ENCODE assay signal across 16 cellular contexts in the genomic region with DNA sequence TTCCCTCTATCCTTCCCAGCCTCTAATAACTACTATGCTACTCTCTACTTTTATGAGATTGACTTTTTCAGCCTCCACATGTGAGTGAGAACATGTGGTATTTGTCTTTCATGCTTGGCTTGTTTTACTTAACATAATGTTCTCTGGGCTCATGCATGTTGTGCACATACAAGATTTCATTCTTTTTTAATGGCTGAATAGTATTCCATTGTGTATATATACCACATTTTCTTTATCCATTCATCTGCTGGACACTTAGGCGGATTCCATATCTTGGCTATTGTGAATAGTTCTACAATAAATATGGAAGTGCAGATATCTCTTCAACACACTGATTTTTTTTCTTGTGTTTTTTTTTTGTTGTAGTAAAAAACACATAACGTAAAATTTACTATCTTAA. TPM values are rescaled to one million over a fixed set of nuclear protein-coding genes. Genes with fewer than 3 reads are reported as not detected.
A peak's percentile ranks its signal among the peaks of the same experiment; 100 is the strongest.
DNase-seq lines count a peak whose midpoint lies in the region; ATAC-seq and TF ChIP-seq lines count a peak whose summit lies in the region.
"Had no signal": no experiment of that assay in that cellular context is flagged by ENCODE, and none has a peak within 500 bp of the region (broad histone marks: within the 10 kb centered on the region; RNA-seq: fewer than 3 reads in every experiment).

No MANE protein-coding gene starts in this region.

- no peaks in the 10 kb centered on the region for H3K36me3 ChIP-seq in SK-N-SH (replicated peaks in 1 of 2; ENCODE audit: control insufficient read depth in 1 of 2, insufficient read depth in 2 of 2, low read length in 1 of 2)
- no peaks in the 10 kb centered on the region for H3K36me3 ChIP-seq in HEK293 (ENCODE audit: control insufficient read depth in 2 of 2, insufficient read depth in 1 of 2, low read length in 2 of 2)
- H3K36me3 ChIP-seq: BLaER1 treated with 17β-estradiol and CSF1 and Interleukin-3, amounts not matched to agents 10 nM and 100 nM had no signal

- CTCF ChIA-PET in SK-N-SH (lab: Yijun Ruan, JAX) (no interaction called here), HEK293 (lab: Yijun Ruan, JAX) (interaction anchor here (1.0 kb wide), 1 partner anchor 80 kb away, joined by 5 read pairs; no protein-coding TSS in a partner anchor)

- H3K9me3 ChIP-seq in SK-N-SH (no peaks in the 10 kb centered on the region), HEK293 (ENCODE audit: control insufficient read depth, insufficient read depth, low read depth, low read length) (no peaks in the 10 kb centered on the region)
- H3K9me3 ChIP-seq: A549; BLaER1 treated with 17β-estradiol and CSF1 and Interleukin-3, amounts not matched to agents 10 nM and 100 nM; Caco-2 had no signal

- H4K20me1 ChIP-seq in SK-N-SH (ENCODE audit: insufficient read depth): no peaks in the 10 kb centered on the region
- H4K20me1 ChIP-seq: BLaER1 treated with 17β-estradiol and CSF1 and Interleukin-3, amounts not matched to agents 10 nM and 100 nM had no signal

- H3K9me2 ChIP-seq in SK-N-SH: no peaks in the 10 kb centered on the region

- H3F3A ChIP-seq in SK-N-SH (replicated peaks; ENCODE audit: insufficient read depth): peaks cover 16% of the 10 kb centered on the region

- TF ChIP-seq RAD21 in SK-N-SH (IDR thresholded peaks at IDR 0.05; ENCODE audit: low read length): no peak

- POLR2A ChIA-PET in SK-N-SH (lab: Yijun Ruan, JAX) (no interaction called here), HEK293 (lab: Yijun Ruan, JAX) (no interaction called here)

- H3K4me1 ChIP-seq in SK-N-SH (ENCODE audit: control insufficient read depth in 1 of 2, insufficient read depth in 2 of 2, low read depth in 1 of 2, low read length in 1 of 2) (peaks cover 11 to 14% of the 10 kb centered on the region in 2 experiments; a peak in 3 of 4 replicates), HEK293 (ENCODE audit: control insufficient read depth, insufficient read depth, low read length) (no peaks in the 10 kb centered on the region)
- H3K4me1 ChIP-seq: Caco-2 had no signal

- H3K9ac ChIP-seq in SK-N-SH: no peak overlapping the region
- H3K9ac ChIP-seq: BLaER1 treated with 17β-estradiol and CSF1 and Interleukin-3, amounts not matched to agents 10 nM and 100 nM had no signal

- no peaks in the 10 kb centered on the region for H3K79me2 ChIP-seq in SK-N-SH (ENCODE audit: insufficient read depth)

- 90% methylated on average over 2 of the region's 2 CpGs for WGBS in SK-N-SH (ENCODE audit: low lambda C conversion rate)

- no peak overlapping the region for H3K4me2 ChIP-seq in SK-N-SH
- H3K4me2 ChIP-seq: A549; BLaER1 treated with 17β-estradiol and CSF1 and Interleukin-3, amounts not matched to agents 10 nM and 100 nM had no signal

- H3K4me3 ChIP-seq in SK-N-SH (ENCODE audit: low read depth in 2 of 2, low read length in 1 of 2) (no peak overlapping the region), HEK293 (ENCODE audit: low read depth, low read length) (no peak overlapping the region)
- H3K4me3 ChIP-seq: A549; BLaER1 treated with 17β-estradiol and CSF1 and Interleukin-3, amounts not matched to agents 10 nM and 100 nM had no signal

- TF ChIP-seq CTCF in SK-N-SH (IDR thresholded peaks at IDR 0.05) (no peak), HEK293 (tag by site-specific recombination; IDR thresholded peaks at IDR 0.05) (no peak)

- TF ChIP-seq EP300 in SK-N-SH (IDR thresholded peaks at IDR 0.05; ENCODE audit: borderline replicate concordance in 1 of 2, low read depth in 1 of 2, low read length in 1 of 2): no peak

- DNase-seq in SK-N-SH: no peak
- peak; percentile 31 for DNase-seq in RPMI7951 (ENCODE audit: low read depth)
- DNase-seq: AML-193; Caco-2; Calu3; CD4-positive, alpha-beta T cell; CD8-positive, alpha-beta T cell; DMS79 treated with DMSO at 0.1 percent for 48 hours; GF-D8 had no signal

- H3K27ac ChIP-seq in SK-N-SH (ENCODE audit: low read depth in 2 of 2, low read length in 1 of 2) (no peak overlapping the region), HEK293 (ENCODE audit: extremely low read depth, low read depth, low read length) (no peak overlapping the region)
- H3K27ac ChIP-seq: 22Rv1; A549; BLaER1 treated with 17β-estradiol and CSF1 and Interleukin-3, amounts not matched to agents 10 nM and 100 nM; C4-2B had no signal

- no peaks in the 10 kb centered on the region for H3K27me3 ChIP-seq in SK-N-SH (ENCODE audit: insufficient read depth)
- H3K27me3 ChIP-seq: BLaER1 treated with 17β-estradiol and CSF1 and Interleukin-3, amounts not matched to agents 10 nM and 100 nM had no signal

- ATAC-seq in SK-N-SH treated with all-trans-retinoic acid at 6 μM for 48 hours (no peak), HG02798 (IDR thresholded peaks at IDR 0.05; ENCODE audit: poor library complexity, unreplicated experiment) (no peak)
- ATAC-seq: A549; CD8-positive, alpha-beta T cell had no signal

- H2AFZ ChIP-seq in SK-N-SH (ENCODE audit: low read depth): no peak overlapping the region

TF ChIP-seq in SK-N-SH treated with all-trans-retinoic acid at 6 μM for 48 hours, 23 proteins besides CTCF, POLR2A, EP300 and RAD21:
- TF ChIP-seq TCF4 (CRISPR knock-in tag; IDR thresholded peaks at IDR 0.05; ENCODE audit: borderline replicate concordance) (no peak), ZNF70 (CRISPR knock-in tag; IDR thresholded peaks at IDR 0.05) (no peak), ZNF8 (CRISPR knock-in tag; IDR thresholded peaks at IDR 0.05) (peak; percentile 59), ARNTL (CRISPR knock-in tag; IDR thresholded peaks at IDR 0.05; ENCODE audit: borderline replicate concordance, low read depth) (no peak), PPARA (CRISPR knock-in tag; IDR thresholded peaks at IDR 0.05; ENCODE audit: borderline replicate concordance) (no peak), SNAI2 (CRISPR knock-in tag; IDR thresholded peaks at IDR 0.05) (no peak)

TF ChIP-seq in SK-N-SH, 30 proteins besides CTCF, POLR2A, EP300 and RAD21:
- TF ChIP-seq TEAD4 (IDR thresholded peaks at IDR 0.05; ENCODE audit: borderline replicate concordance, insufficient read depth): no peak
- no peak for TF ChIP-seq FOSL2 (IDR thresholded peaks at IDR 0.05; ENCODE audit: borderline replicate concordance, low read depth)
- TF ChIP-seq ELF1 (IDR thresholded peaks at IDR 0.05): no peak
- TF ChIP-seq SIN3A (IDR thresholded peaks at IDR 0.05; ENCODE audit: borderline replicate concordance, low read depth, low read length): no peak
- TF ChIP-seq RXRA (IDR thresholded peaks at IDR 0.05; ENCODE audit: borderline replicate concordance, low read depth): no peak
- TF ChIP-seq SMC3 (IDR thresholded peaks at IDR 0.05; ENCODE audit: low read depth, low read length): no peak
- TF ChIP-seq, protein P1, sequence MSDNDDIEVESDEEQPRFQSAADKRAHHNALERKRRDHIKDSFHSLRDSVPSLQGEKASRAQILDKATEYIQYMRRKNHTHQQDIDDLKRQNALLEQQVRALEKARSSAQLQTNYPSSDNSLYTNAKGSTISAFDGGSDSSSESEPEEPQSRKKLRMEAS (IDR thresholded peaks at IDR 0.05; ENCODE audit: low read depth): no peak
- TF ChIP-seq, protein P2, sequence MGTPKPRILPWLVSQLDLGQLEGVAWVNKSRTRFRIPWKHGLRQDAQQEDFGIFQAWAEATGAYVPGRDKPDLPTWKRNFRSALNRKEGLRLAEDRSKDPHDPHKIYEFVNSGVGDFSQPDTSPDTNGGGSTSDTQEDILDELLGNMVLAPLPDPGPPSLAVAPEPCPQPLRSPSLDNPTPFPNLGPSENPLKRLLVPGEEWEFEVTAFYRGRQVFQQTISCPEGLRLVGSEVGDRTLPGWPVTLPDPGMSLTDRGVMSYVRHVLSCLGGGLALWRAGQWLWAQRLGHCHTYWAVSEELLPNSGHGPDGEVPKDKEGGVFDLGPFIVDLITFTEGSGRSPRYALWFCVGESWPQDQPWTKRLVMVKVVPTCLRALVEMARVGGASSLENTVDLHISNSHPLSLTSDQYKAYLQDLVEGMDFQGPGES (IDR thresholded peaks at IDR 0.05; ENCODE audit: low read depth, low read length): no peak

TF ChIP-seq in HEK293, 187 proteins besides CTCF, POLR2A, EP300 and RAD21:
- peak; percentile 78 for TF ChIP-seq ZNF146 (tag by site-specific recombination; IDR thresholded peaks at IDR 0.05)
- TF ChIP-seq, protein P3, sequence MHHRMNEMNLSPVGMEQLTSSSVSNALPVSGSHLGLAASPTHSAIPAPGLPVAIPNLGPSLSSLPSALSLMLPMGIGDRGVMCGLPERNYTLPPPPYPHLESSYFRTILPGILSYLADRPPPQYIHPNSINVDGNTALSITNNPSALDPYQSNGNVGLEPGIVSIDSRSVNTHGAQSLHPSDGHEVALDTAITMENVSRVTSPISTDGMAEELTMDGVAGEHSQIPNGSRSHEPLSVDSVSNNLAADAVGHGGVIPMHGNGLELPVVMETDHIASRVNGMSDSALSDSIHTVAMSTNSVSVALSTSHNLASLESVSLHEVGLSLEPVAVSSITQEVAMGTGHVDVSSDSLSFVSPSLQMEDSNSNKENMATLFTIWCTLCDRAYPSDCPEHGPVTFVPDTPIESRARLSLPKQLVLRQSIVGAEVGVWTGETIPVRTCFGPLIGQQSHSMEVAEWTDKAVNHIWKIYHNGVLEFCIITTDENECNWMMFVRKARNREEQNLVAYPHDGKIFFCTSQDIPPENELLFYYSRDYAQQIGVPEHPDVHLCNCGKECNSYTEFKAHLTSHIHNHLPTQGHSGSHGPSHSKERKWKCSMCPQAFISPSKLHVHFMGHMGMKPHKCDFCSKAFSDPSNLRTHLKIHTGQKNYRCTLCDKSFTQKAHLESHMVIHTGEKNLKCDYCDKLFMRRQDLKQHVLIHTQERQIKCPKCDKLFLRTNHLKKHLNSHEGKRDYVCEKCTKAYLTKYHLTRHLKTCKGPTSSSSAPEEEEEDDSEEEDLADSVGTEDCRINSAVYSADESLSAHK (tag by site-specific recombination; IDR thresholded peaks at IDR 0.05): no peak

RNA-seq across cellular contexts. Expression of a gene that starts 19.4 kb away (rescaled TPM):
- 2.6 and 3.1 TPM in 2 replicates for polyA plus RNA-seq in SK-N-SH (2012; rRNA removed)
- polyA plus RNA-seq in SK-N-SH (2012; cell fraction: cytosol; rRNA removed): 1.5 and 2.4 TPM in 2 replicates
- 4.3 and 4.6 TPM in 2 replicates for polyA plus RNA-seq in SK-N-SH (2012; cell fraction: nucleus; rRNA removed)
- 4.3 and 5.9 TPM in 2 replicates for total RNA-seq in RPMI7951 (2014; rRNA removed; shearing (Covaris generic))

RNA-seq across cellular contexts. Expression of a gene that starts 46.4 kb away (rescaled TPM):
- 11.7 and 13.9 TPM in 2 replicates for polyA plus RNA-seq in SK-N-SH (2012; rRNA removed)
- 5.2 and 7.8 TPM in 2 replicates for polyA plus RNA-seq in SK-N-SH (2012; cell fraction: cytosol; rRNA removed)
- polyA plus RNA-seq in SK-N-SH (2012; cell fraction: nucleus; rRNA removed): 15.7 and 26.5 TPM in 2 replicates
- total RNA-seq in RPMI7951 (2014; rRNA removed; shearing (Covaris generic)): 4.8 and 5.1 TPM in 2 replicates
